ENCODE assay signal across 1 cellular context in genomic region chr3:10286596-10287295, GRCh38.
TF ChIP-seq lines count a peak whose summit lies in the region.

No MANE protein-coding gene starts in this region.

TF ChIP-seq in H1, 55 proteins besides CTCF, POLR2A, EP300 and RAD21:
- TF ChIP-seq JUND (IDR thresholded peaks at IDR 0.05; ENCODE audit: low read length) (peak; percentile 92), BRCA1 (IDR thresholded peaks at IDR 0.05; ENCODE audit: low read depth, low read length) (no peak), BACH1 (IDR thresholded peaks at IDR 0.05; ENCODE audit: low read length) (0 out of 2 replicates have a peak, but pooled peaks have one; percentile 48), CEBPB (IDR thresholded peaks at IDR 0.05; ENCODE audit: low read depth, low read length) (no peak), YY1 (IDR thresholded peaks at IDR 0.05; ENCODE audit: low read depth, low read length) (peak; percentile 76)
TF ChIP-seq in H1: peak in this region for 3.
